Comparison of ENCODE assay signal across 3 cellular contexts in genomic region chr16:81713295-81713772, GRCh38.
A peak's percentile ranks its signal among the peaks of the same experiment; 100 is the strongest.
TF ChIP-seq lines count a peak whose summit lies in the region.

No MANE protein-coding gene starts in this region.

TF ChIP-seq in SK-N-SH, 30 proteins besides CTCF, POLR2A, EP300 and RAD21:
- no peak for TF ChIP-seq USF1 (IDR thresholded peaks at IDR 0.05; ENCODE audit: borderline replicate concordance, low read depth)
- no peak for TF ChIP-seq JUND (IDR thresholded peaks at IDR 0.05)
- TF ChIP-seq RXRA (IDR thresholded peaks at IDR 0.05; ENCODE audit: borderline replicate concordance, low read depth): no peak
- no peak for TF ChIP-seq TCF12 (IDR thresholded peaks at IDR 0.05)
- TF ChIP-seq ELF1 (IDR thresholded peaks at IDR 0.05): no peak

TF ChIP-seq in SK-N-SH treated with all-trans-retinoic acid at 6 μM for 48 hours, 23 proteins besides CTCF, POLR2A, EP300 and RAD21 (continued from another document):
- no peak for TF ChIP-seq PATZ1 (CRISPR knock-in tag; IDR thresholded peaks at IDR 0.05; ENCODE audit: borderline replicate concordance)
- TF ChIP-seq ZFP3 (CRISPR knock-in tag; IDR thresholded peaks at IDR 0.05): no peak
- TF ChIP-seq ZFP30 (CRISPR knock-in tag; IDR thresholded peaks at IDR 0.05): no peak
- no peak for TF ChIP-seq ZNF70 (CRISPR knock-in tag; IDR thresholded peaks at IDR 0.05)
- no peak for TF ChIP-seq ZC3H10 (CRISPR knock-in tag; IDR thresholded peaks at IDR 0.05)
- no peak for TF ChIP-seq CSRNP3 (CRISPR knock-in tag; IDR thresholded peaks at IDR 0.05)
- no peak for TF ChIP-seq ESRRG (CRISPR knock-in tag; IDR thresholded peaks at IDR 0.05)
- TF ChIP-seq PPARA (CRISPR knock-in tag; IDR thresholded peaks at IDR 0.05; ENCODE audit: borderline replicate concordance): no peak
- no peak for TF ChIP-seq ARNTL (CRISPR knock-in tag; IDR thresholded peaks at IDR 0.05; ENCODE audit: borderline replicate concordance, low read depth)
- no peak for TF ChIP-seq BACH2 (CRISPR knock-in tag; IDR thresholded peaks at IDR 0.05; ENCODE audit: borderline replicate concordance)
- TF ChIP-seq SNAI2 (CRISPR knock-in tag; IDR thresholded peaks at IDR 0.05): no peak
- TF ChIP-seq TCF4 (CRISPR knock-in tag; IDR thresholded peaks at IDR 0.05; ENCODE audit: borderline replicate concordance): no peak
- no peak for TF ChIP-seq ZNF565 (CRISPR knock-in tag; conservative IDR thresholded peaks at IDR 0.05; ENCODE audit: low read depth)
- no peak for TF ChIP-seq ZNF8 (CRISPR knock-in tag; IDR thresholded peaks at IDR 0.05)
- TF ChIP-seq GLIS3 (CRISPR knock-in tag; IDR thresholded peaks at IDR 0.05): no peak
- no peak for TF ChIP-seq TSHZ2 (CRISPR knock-in tag; IDR thresholded peaks at IDR 0.05)
- no peak for TF ChIP-seq CSDC2 (CRISPR knock-in tag; IDR thresholded peaks at IDR 0.05)
- TF ChIP-seq OSR1 (CRISPR knock-in tag; IDR thresholded peaks at IDR 0.05): no peak

TF ChIP-seq in HepG2, 621 proteins besides CTCF, POLR2A, EP300 and RAD21:
- TF ChIP-seq ZBTB49 (CRISPR knock-in tag; IDR thresholded peaks at IDR 0.05; ENCODE audit: borderline replicate concordance) (no peak), ZNF451 (CRISPR knock-in tag; IDR thresholded peaks at IDR 0.05) (0 out of 2 replicates have a peak, but pooled peaks have one; percentile 29), TMF1 (CRISPR knock-in tag; IDR thresholded peaks at IDR 0.05; ENCODE audit: low read depth) (no peak), AGO2 (optimal IDR thresholded peaks at IDR 0.05; ENCODE audit: low read depth, low read length) (peak; percentile 60), ZFP91 (CRISPR knock-in tag; IDR thresholded peaks at IDR 0.05; ENCODE audit: borderline replicate concordance) (peak; percentile 49; the same call in 1 of the 2 replicates), ZNF703 (CRISPR knock-in tag; IDR thresholded peaks at IDR 0.05; ENCODE audit: borderline replicate concordance) (no peak), ZBTB33 (CRISPR knock-in tag; IDR thresholded peaks at IDR 0.05) (peak; percentile 83), AGO1 (IDR thresholded peaks at IDR 0.05; ENCODE audit: low read depth, low read length, poor library complexity, severe bottlenecking) (peak; percentile 34), ZNF891 (CRISPR knock-in tag; IDR thresholded peaks at IDR 0.05) (0 out of 2 replicates have a peak, but pooled peaks have one; percentile 18)
